Comparison of ENCODE assay signal across 1 cellular context in the genomic region with DNA sequence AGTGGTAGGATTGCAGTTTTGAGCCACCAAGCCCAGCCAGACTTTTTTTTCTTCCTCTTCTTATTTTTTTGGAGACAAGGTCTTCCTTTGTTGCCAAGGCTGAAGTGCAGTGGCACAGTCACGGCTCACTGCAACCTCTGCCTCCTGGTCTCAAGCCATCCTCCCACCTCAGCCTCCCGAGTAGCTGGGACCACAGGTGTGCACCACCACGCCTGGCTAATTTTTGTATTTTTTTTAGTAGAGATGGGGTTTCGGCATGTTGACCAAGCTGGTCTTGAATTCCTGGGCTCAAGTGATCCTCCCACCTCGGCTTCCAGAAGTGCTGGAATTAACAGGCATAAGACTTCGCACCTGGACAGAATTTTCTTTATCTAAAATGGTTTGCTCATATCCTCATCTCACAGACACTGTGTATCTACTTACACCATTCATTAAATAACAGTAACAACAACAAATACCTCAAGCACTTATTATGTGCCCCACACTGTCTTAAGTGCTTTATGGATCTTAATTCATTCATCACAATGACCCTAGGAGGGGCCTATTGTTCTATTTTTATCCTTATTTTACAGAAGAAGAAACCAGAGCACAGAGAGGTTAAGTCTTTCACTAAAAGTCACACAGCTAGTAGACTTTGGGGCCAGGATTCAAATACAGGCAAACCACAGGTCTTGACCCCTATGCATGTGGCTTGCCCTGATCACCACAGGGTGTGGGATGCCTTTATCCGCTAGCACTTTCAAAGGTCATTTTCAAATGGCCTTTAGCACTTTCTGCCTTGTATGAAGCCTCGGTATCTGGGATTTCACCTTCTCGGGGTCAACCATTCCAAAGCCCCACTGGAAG.
TF ChIP-seq lines count a peak whose summit lies in the region.

No MANE protein-coding gene starts in this region.

TF ChIP-seq in H1, 55 proteins besides CTCF, POLR2A, EP300 and RAD21:
- TF ChIP-seq EGR1 (IDR thresholded peaks at IDR 0.05; ENCODE audit: borderline replicate concordance, low read depth, low read length) (no peak), TCF12 (IDR thresholded peaks at IDR 0.05; ENCODE audit: low read depth, low read length) (no peak), HDAC2 (IDR thresholded peaks at IDR 0.05; ENCODE audit: borderline replicate concordance in 1 of 2, low read depth in 2 of 2, low read length in 2 of 2) (peak in 1 of 2 experiments; percentile 98; a peak in 1 of 4 replicates), SP4 (IDR thresholded peaks at IDR 0.05; ENCODE audit: low read length) (no peak), RNF2 (IDR thresholded peaks at IDR 0.05; ENCODE audit: borderline replicate concordance, low read depth, low read length, missing control alignments, poor library complexity, severe bottlenecking) (no peak), KDM1A (IDR thresholded peaks at IDR 0.05; ENCODE audit: borderline replicate concordance, low read length) (peak; percentile 100), RBBP5 (IDR thresholded peaks at IDR 0.05; ENCODE audit: borderline replicate concordance, low read depth, low read length) (peak; percentile 79), KDM5A (IDR thresholded peaks at IDR 0.05; ENCODE audit: low read length) (no peak), JUND (IDR thresholded peaks at IDR 0.05; ENCODE audit: low read length) (no peak), CBX5 (IDR thresholded peaks at IDR 0.05; ENCODE audit: low read depth, low read length) (no peak), TEAD4 (IDR thresholded peaks at IDR 0.05; ENCODE audit: low read depth, low read length) (no peak), ASH2L (IDR thresholded peaks at IDR 0.05; ENCODE audit: low read length) (peak; percentile 89)
- TF ChIP-seq, protein P1, sequence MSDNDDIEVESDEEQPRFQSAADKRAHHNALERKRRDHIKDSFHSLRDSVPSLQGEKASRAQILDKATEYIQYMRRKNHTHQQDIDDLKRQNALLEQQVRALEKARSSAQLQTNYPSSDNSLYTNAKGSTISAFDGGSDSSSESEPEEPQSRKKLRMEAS (IDR thresholded peaks at IDR 0.05): 0 out of 2 replicates have a peak, but pooled peaks have one; percentile 31
